In genomic region chr18:41875094-41875780, GRCh38 we compare ENCODE assay signal across 19 cellular contexts.
DNase-seq lines count a peak whose midpoint lies in the region; ATAC-seq, FAIRE-seq and TF ChIP-seq lines count a peak whose summit lies in the region.
"Had no signal": no experiment of that assay in that cellular context is flagged by ENCODE, and none has a peak within 500 bp of the region (broad histone marks: within the 10 kb centered on the region; RNA-seq: fewer than 3 reads in every experiment).

No MANE protein-coding gene starts in this region.

- no peaks in the 10 kb centered on the region for H3K9me3 Mint-ChIP-seq in activated T-cell treated with anti-CD3 and anti-CD28 coated beads, Interleukin-2, amount 50 U/mL, for 24 hours
- no peaks in the 10 kb centered on the region for H3K9me3 Mint-ChIP-seq in stimulated activated effector memory CD8-positive, alpha-beta T cell treated with anti-CD3 and anti-CD28 coated beads, Interleukin-12 subunit alpha, Interleukin-12 subunit beta, amount 100 ng/mL, for 72 hours
- H3K9me3 Mint-ChIP-seq: activated CD4-positive, alpha-beta memory T cell treated with anti-CD3 and anti-CD28 coated beads, Interleukin-2, amount 10 ng/mL, durations not matched to agents 7 days and 5 days had no signal

- peak; percentile 7 for DNase-seq in GM03348 (ENCODE audit: low spot score)
- peak; percentile 20 for DNase-seq in RWPE1 (ENCODE audit: low spot score)
- no peak for DNase-seq in epithelial cell of prostate (ENCODE audit: low read depth, low spot score)
- DNase-seq in non-pigmented ciliary epithelial cell (ENCODE audit: low read depth), result peak; percentile 45
- no peak for DNase-seq in activated T-cell treated with anti-CD3 and anti-CD28 coated beads, Interleukin-2, amount 50 U/mL, for 24 hours
- DNase-seq in stimulated activated effector memory CD8-positive, alpha-beta T cell treated with anti-CD3 and anti-CD28 coated beads, Interleukin-12 subunit alpha, Interleukin-12 subunit beta, amount 100 ng/mL, for 72 hours (ENCODE audit: low spot score in 2 of 2), result no peak
- no peak for DNase-seq in HTR-8/SVneo (ENCODE audit: insufficient read length, low spot score)
- DNase-seq: activated CD4-positive, alpha-beta memory T cell treated with anti-CD3 and anti-CD28 coated beads, Interleukin-2, amount 10 ng/mL, durations not matched to agents 7 days and 5 days; BE2C; GOT3; NCI-H1105 treated with DMSO at 0.1 percent for 48 hours; NCI-H2227 treated with DMSO at 0.1 percent for 48 hours; sigmoid colon; stimulated activated CD4-positive, alpha-beta T cell treated with anti-CD3 and anti-CD28 coated beads, Interleukin-4, amount 100 ng/mL, for 4 hours; transverse colon had no signal

- TF ChIP-seq CTCF in RWPE1 (conservative IDR thresholded peaks at IDR 0.05; ENCODE audit: low read depth), result no peak

- POLR2A ChIA-PET in RWPE1 (lab: Yijun Ruan, JAX; ENCODE audit: low non-redundant PET), result no interaction called here

- H3K27ac ChIP-seq in RWPE1, result no peak overlapping the region
- H3K27ac ChIP-seq in epithelial cell of prostate, result peak overlapping the region; percentile 70
- H3K27ac ChIP-seq: ascending aorta, sigmoid colon, transverse colon, VCaP had no signal

- peaks cover 5% of the 10 kb centered on the region for H3K27me3 Mint-ChIP-seq in activated T-cell treated with anti-CD3 and anti-CD28 coated beads, Interleukin-2, amount 50 U/mL, for 24 hours

- H3K4me3 Mint-ChIP-seq in activated T-cell treated with anti-CD3 and anti-CD28 coated beads, Interleukin-2, amount 50 U/mL, for 24 hours, result no peak overlapping the region
- H3K4me3 Mint-ChIP-seq in stimulated activated effector memory CD8-positive, alpha-beta T cell treated with anti-CD3 and anti-CD28 coated beads, Interleukin-12 subunit alpha, Interleukin-12 subunit beta, amount 100 ng/mL, for 72 hours, result no peak overlapping the region
- H3K4me3 Mint-ChIP-seq: activated CD4-positive, alpha-beta memory T cell treated with anti-CD3 and anti-CD28 coated beads, Interleukin-2, amount 10 ng/mL, durations not matched to agents 7 days and 5 days had no signal

- ATAC-seq in stimulated activated effector memory CD8-positive, alpha-beta T cell treated with anti-CD3 and anti-CD28 coated beads, Interleukin-12 subunit alpha, Interleukin-12 subunit beta, amount 100 ng/mL, for 72 hours, result no peak
- ATAC-seq in HG02798 (IDR thresholded peaks at IDR 0.05; ENCODE audit: poor library complexity, unreplicated experiment), result no peak
- ATAC-seq: K562 had no signal

- FAIRE-seq in HTR-8/SVneo (lab: Jason Lieb, UNC), result no peak
- FAIRE-seq: K562 had no signal

- H3K4me1 Mint-ChIP-seq in activated T-cell treated with anti-CD3 and anti-CD28 coated beads, Interleukin-2, amount 50 U/mL, for 24 hours (ENCODE audit: low read depth), result peaks cover 6% of the 10 kb centered on the region
- peaks cover 6% of the 10 kb centered on the region for H3K4me1 Mint-ChIP-seq in stimulated activated effector memory CD8-positive, alpha-beta T cell treated with anti-CD3 and anti-CD28 coated beads, Interleukin-12 subunit alpha, Interleukin-12 subunit beta, amount 100 ng/mL, for 72 hours

- no peaks in the 10 kb centered on the region for H3K36me3 Mint-ChIP-seq in activated T-cell treated with anti-CD3 and anti-CD28 coated beads, Interleukin-2, amount 50 U/mL, for 24 hours (ENCODE audit: low read depth)
- no peaks in the 10 kb centered on the region for H3K36me3 Mint-ChIP-seq in stimulated activated effector memory CD8-positive, alpha-beta T cell treated with anti-CD3 and anti-CD28 coated beads, Interleukin-12 subunit alpha, Interleukin-12 subunit beta, amount 100 ng/mL, for 72 hours

- CTCF ChIA-PET in RWPE1 (lab: Yijun Ruan, JAX), result no interaction called here

- H3K27ac Mint-ChIP-seq in activated T-cell treated with anti-CD3 and anti-CD28 coated beads, Interleukin-2, amount 50 U/mL, for 24 hours, result no peak overlapping the region
- H3K27ac Mint-ChIP-seq in stimulated activated effector memory CD8-positive, alpha-beta T cell treated with anti-CD3 and anti-CD28 coated beads, Interleukin-12 subunit alpha, Interleukin-12 subunit beta, amount 100 ng/mL, for 72 hours, result no peak overlapping the region
- H3K27ac Mint-ChIP-seq: activated CD4-positive, alpha-beta memory T cell treated with anti-CD3 and anti-CD28 coated beads, Interleukin-2, amount 10 ng/mL, durations not matched to agents 7 days and 5 days had no signal

Comparison
In these comparisons a context has a peak if more than half of its experiments do, and no peak if none do; other contexts are left out.
1. DNase-seq: peak in GM03348 (single experiment), RWPE1 (single experiment) and non-pigmented ciliary epithelial cell (single experiment); none in epithelial cell of prostate (single experiment), activated T-cell treated with anti-CD3 and anti-CD28 coated beads, Interleukin-2, amount 50 U/mL, for 24 hours (single experiment), stimulated activated effector memory CD8-positive, alpha-beta T cell treated with anti-CD3 and anti-CD28 coated beads, Interleukin-12 subunit alpha, Interleukin-12 subunit beta, amount 100 ng/mL, for 72 hours (0 of 2) and HTR-8/SVneo (single experiment).